In genomic region chr18:25503567-25504081, GRCh38 we compare ENCODE assay signal across 8 cellular contexts.
DNase-seq lines count a peak whose midpoint lies in the region; ATAC-seq and TF ChIP-seq lines count a peak whose summit lies in the region.

No MANE protein-coding gene starts in this region.

- H4K20me1 ChIP-seq in smooth muscle cell (ENCODE audit: low read depth), result no peaks in the 10 kb centered on the region

- H3K27ac Mint-ChIP-seq in chondrocyte (ENCODE audit: unreplicated experiment), result peak overlapping the region; percentile 56

- TF ChIP-seq CTCF in chondrocyte (IDR thresholded peaks at IDR 0.05) (no peak), smooth muscle cell (IDR thresholded peaks at IDR 0.05; ENCODE audit: borderline replicate concordance, insufficient read depth, poor library complexity, severe bottlenecking) (no peak)

- H3K9me3 Mint-ChIP-seq in chondrocyte (ENCODE audit: low read depth), result peaks cover 7% of the 10 kb centered on the region

- H3K36me3 ChIP-seq in smooth muscle cell (ENCODE audit: low read depth), result no peaks in the 10 kb centered on the region

- peak overlapping the region; percentile 66 for H3K4me3 Mint-ChIP-seq in chondrocyte (ENCODE audit: unreplicated experiment)

- H3K79me2 ChIP-seq in smooth muscle cell (ENCODE audit: low read depth), result no peaks in the 10 kb centered on the region

- H3K4me1 Mint-ChIP-seq in chondrocyte (ENCODE audit: low read depth), result peaks cover 8% of the 10 kb centered on the region

- H3F3A ChIP-seq in smooth muscle cell (ENCODE audit: low read depth), result no peaks in the 10 kb centered on the region

- 12% methylated on average over 11 of the region's 11 CpGs for WGBS in smooth muscle cell (ENCODE audit: low lambda C conversion rate)

- peak overlapping the region; percentile 10 for H3K9ac ChIP-seq in smooth muscle cell (ENCODE audit: low read depth)

- peak overlapping the region; percentile 93 for H2AFZ ChIP-seq in smooth muscle cell (ENCODE audit: low read depth)

- peak; percentile 75 for DNase-seq in DMS 273 (lab: John Stamatoyannopoulos, UW; ENCODE audit: unreplicated experiment)
- DNase-seq in NCI-H524 (lab: John Stamatoyannopoulos, UW), result peak; percentile 37 to 73
- no peak for DNase-seq in chondrocyte (ENCODE audit: low spot score)
- peak; percentile 83 for DNase-seq in iris pigment epithelial cell (ENCODE audit: low read depth)
- DNase-seq in smooth muscle cell (lab: John Stamatoyannopoulos, UW; ENCODE audit: unreplicated experiment), result no peak
- DNase-seq in mesenteric fat pad (ENCODE audit: low spot score), result no peak

- H3K36me3 Mint-ChIP-seq in chondrocyte (ENCODE audit: low read depth), result no peaks in the 10 kb centered on the region

- H3K27me3 Mint-ChIP-seq in chondrocyte (ENCODE audit: low read depth), result no peaks in the 10 kb centered on the region

- peak overlapping the region; percentile 85 for H3K4me2 ChIP-seq in smooth muscle cell

- no peaks in the 10 kb centered on the region for H3K27me3 ChIP-seq in smooth muscle cell (ENCODE audit: low read depth)

- H3K4me3 ChIP-seq in smooth muscle cell, result peak overlapping the region; percentile 47

- peaks cover 4% of the 10 kb centered on the region for H3K4me1 ChIP-seq in smooth muscle cell (ENCODE audit: low read depth)

- H3K9me3 ChIP-seq in smooth muscle cell (replicated peaks; ENCODE audit: low read depth), result no peaks in the 10 kb centered on the region

- no peak for ATAC-seq in GM19023 (IDR thresholded peaks at IDR 0.05; ENCODE audit: unreplicated experiment)
- ATAC-seq in GM21526 (IDR thresholded peaks at IDR 0.05; ENCODE audit: low FRiP score, unreplicated experiment), result no peak

- H3K27ac ChIP-seq in smooth muscle cell (ENCODE audit: low read depth), result no peak overlapping the region

Comparison
In these comparisons a context has a peak if more than half of its experiments do, and no peak if none do; other contexts are left out.
1. DNase-seq: peak in DMS 273 (single experiment), NCI-H524 (2 of 2) and iris pigment epithelial cell (single experiment); none in chondrocyte (single experiment), smooth muscle cell (single experiment) and mesenteric fat pad (single experiment).